In the genomic region with DNA sequence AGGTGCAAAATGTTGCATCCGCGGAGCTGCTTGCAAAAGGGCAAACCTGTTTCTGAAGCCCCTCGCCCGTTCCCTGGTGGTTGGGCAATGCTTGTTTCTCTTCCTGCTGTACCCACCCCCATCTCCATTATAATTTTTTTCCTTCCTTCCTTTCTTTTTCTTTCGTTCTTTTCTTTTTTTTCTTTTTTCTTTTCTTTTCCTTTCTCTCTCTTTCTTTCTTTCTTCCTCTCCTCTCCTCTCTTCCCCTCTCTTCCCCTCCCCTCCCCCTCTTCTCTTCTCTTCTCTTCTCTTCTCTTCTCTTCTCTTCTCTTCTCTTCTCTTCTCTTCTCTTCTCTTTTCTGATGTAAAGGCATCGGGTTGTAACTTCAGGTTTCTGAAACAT, we compare ENCODE assay signal across 8 cellular contexts.
DNase-seq lines count a peak whose midpoint lies in the region; ATAC-seq and TF ChIP-seq lines count a peak whose summit lies in the region.

No MANE protein-coding gene starts in this region.

- H3K27me3 Mint-ChIP-seq in stimulated activated naive CD8-positive, alpha-beta T cell treated with anti-CD3 and anti-CD28 coated beads, Interleukin-15, Interleukin-2, amounts not matched to agents 100 ng/mL and 50 ng/mL, for 24 hours, result no peaks in the 10 kb centered on the region
- H3K27me3 Mint-ChIP-seq in mesothelial cell of epicardium (ENCODE audit: low read depth), result peaks cover 35% of the 10 kb centered on the region

- no peak for ATAC-seq in stimulated activated naive CD8-positive, alpha-beta T cell treated with anti-CD3 and anti-CD28 coated beads, Interleukin-15, Interleukin-2, amounts not matched to agents 100 U/mL and 50 U/mL, for 24 hours
- ATAC-seq in GM18870 (IDR thresholded peaks at IDR 0.05; ENCODE audit: unreplicated experiment), result no peak

- H3K27ac Mint-ChIP-seq in stimulated activated naive CD8-positive, alpha-beta T cell treated with anti-CD3 and anti-CD28 coated beads, Interleukin-15, Interleukin-2, amounts not matched to agents 100 ng/mL and 50 ng/mL, for 24 hours, result peak overlapping the region; percentile 95
- no peak overlapping the region for H3K27ac Mint-ChIP-seq in mesothelial cell of epicardium

- peaks cover 36% of the 10 kb centered on the region for H3K4me1 Mint-ChIP-seq in stimulated activated naive CD8-positive, alpha-beta T cell treated with anti-CD3 and anti-CD28 coated beads, Interleukin-15, Interleukin-2, amounts not matched to agents 100 ng/mL and 50 ng/mL, for 24 hours (ENCODE audit: low read depth)
- peaks cover 1% of the 10 kb centered on the region for H3K4me1 Mint-ChIP-seq in mesothelial cell of epicardium

- no peaks in the 10 kb centered on the region for H3K9me3 Mint-ChIP-seq in stimulated activated naive CD8-positive, alpha-beta T cell treated with anti-CD3 and anti-CD28 coated beads, Interleukin-15, Interleukin-2, amounts not matched to agents 100 ng/mL and 50 ng/mL, for 24 hours
- no peaks in the 10 kb centered on the region for H3K9me3 Mint-ChIP-seq in mesothelial cell of epicardium

- H3K36me3 Mint-ChIP-seq in stimulated activated naive CD8-positive, alpha-beta T cell treated with anti-CD3 and anti-CD28 coated beads, Interleukin-15, Interleukin-2, amounts not matched to agents 100 ng/mL and 50 ng/mL, for 24 hours (ENCODE audit: low read depth), result no peaks in the 10 kb centered on the region
- H3K36me3 Mint-ChIP-seq in mesothelial cell of epicardium, result no peaks in the 10 kb centered on the region

- peak overlapping the region; percentile 86 for H3K4me3 Mint-ChIP-seq in stimulated activated naive CD8-positive, alpha-beta T cell treated with anti-CD3 and anti-CD28 coated beads, Interleukin-15, Interleukin-2, amounts not matched to agents 100 ng/mL and 50 ng/mL, for 24 hours
- peak overlapping the region; percentile 56 for H3K4me3 Mint-ChIP-seq in mesothelial cell of epicardium

- in situ Hi-C loops in astrocyte of the cerebellum (cut with HindIII; ENCODE audit: low sequenced_read_pairs), result no loop called here

- TF ChIP-seq CTCF in astrocyte of the cerebellum (IDR thresholded peaks at IDR 0.05; ENCODE audit: low read depth, low read length, missing control alignments) (no peak), mesothelial cell of epicardium (IDR thresholded peaks at IDR 0.05; ENCODE audit: unreplicated experiment) (no peak)

- no peak for DNase-seq in stimulated activated naive CD8-positive, alpha-beta T cell treated with anti-CD3 and anti-CD28 coated beads, Interleukin-15, Interleukin-2, amounts not matched to agents 100 U/mL and 50 U/mL, for 24 hours
- DNase-seq in astrocyte of the cerebellum (ENCODE audit: low read depth), result no peak
- DNase-seq in mesothelial cell of epicardium (ENCODE audit: low spot score in 2 of 2, unreplicated experiment in 2 of 2), result no peak
- DNase-seq in RKO (ENCODE audit: low spot score), result no peak
- DNase-seq in NCI-H524 (lab: John Stamatoyannopoulos, UW), result no peak
- DNase-seq in COR-L47 (lab: John Stamatoyannopoulos, UW), result no peak

- peak overlapping the region; percentile 16 for H3K4me3 ChIP-seq in astrocyte of the cerebellum (ENCODE audit: low read depth, low read length)
